In genomic region chr16:11783319-11784047, GRCh38 we compare ENCODE assay signal across 8 cellular contexts. TPM values are rescaled to one million over a fixed set of nuclear protein-coding genes. Genes with fewer than 3 reads are reported as not detected.
DNase-seq lines count a peak whose midpoint lies in the region; ATAC-seq and TF ChIP-seq lines count a peak whose summit lies in the region.

No MANE protein-coding gene starts in this region.

- H3K27me3 Mint-ChIP-seq in Calu3 (ENCODE audit: unreplicated experiment): no peaks in the 10 kb centered on the region
- no peaks in the 10 kb centered on the region for H3K27me3 Mint-ChIP-seq in activated T-helper 17 cell treated with anti-CD3 and anti-CD28 coated beads, Interleukin-2, amount 50 U/mL, for 72 hours
- H3K27me3 Mint-ChIP-seq in glutamatergic neuron (ENCODE audit: unreplicated experiment): peaks cover 6% of the 10 kb centered on the region

- intact Hi-C loops in Calu3 (cut with micrococcal nuclease; ENCODE audit: unreplicated experiment): loop anchor here (1.0 kb wide), 2 partner anchors 13 to 41 kb away; partner anchors contain the start of gene TXNDC11

- BruUV-seq in Calu3 (replicated peaks; lab: Mats Ljungman, UMichigan): no TSS peak

- ATAC-seq in GM21360 (IDR thresholded peaks at IDR 0.05; ENCODE audit: unreplicated experiment): peak; percentile 56
- ATAC-seq in activated T-helper 17 cell treated with anti-CD3 and anti-CD28 coated beads, Interleukin-2, amount 50 U/mL, for 72 hours (replicated peaks): peak; percentile 83

- H3K9me3 Mint-ChIP-seq in Calu3 (ENCODE audit: low read depth, unreplicated experiment) (no peaks in the 10 kb centered on the region), glutamatergic neuron (ENCODE audit: unreplicated experiment) (peaks cover 6% of the 10 kb centered on the region)
- no peaks in the 10 kb centered on the region for H3K9me3 Mint-ChIP-seq in activated T-helper 17 cell treated with anti-CD3 and anti-CD28 coated beads, Interleukin-2, amount 50 U/mL, for 72 hours

- H3K4me3 Mint-ChIP-seq in Calu3 (ENCODE audit: low read depth, unreplicated experiment) (peak overlapping the region; percentile 38), glutamatergic neuron (ENCODE audit: unreplicated experiment) (no peak overlapping the region)
- peak overlapping the region; percentile 97 for H3K4me3 Mint-ChIP-seq in activated T-helper 17 cell treated with anti-CD3 and anti-CD28 coated beads, Interleukin-2, amount 50 U/mL, for 72 hours

- peak overlapping the region; percentile 51 for H3K27ac ChIP-seq in KOPT-K1 (ENCODE audit: low read depth, low read length, poor library complexity, severe bottlenecking)

- peaks cover 36% of the 10 kb centered on the region for H3K36me3 ChIP-seq in KOPT-K1 (ENCODE audit: insufficient read depth, low read length)

- DNase-seq in Calu3 (peak; percentile 18), glutamatergic neuron (no peak), SIG-M5 treated with dmso at 0.1 percent for 504 hours (lab: John Stamatoyannopoulos, UW; ENCODE audit: unreplicated experiment) (no peak), midbrain (lab: John Stamatoyannopoulos, UW) (no peak)
- peak; percentile 31 for DNase-seq in stimulated activated CD4-positive, alpha-beta T cell treated with anti-CD3 and anti-CD28 coated beads, Interleukin-2, amount 100 ng/mL, for 4 hours (ENCODE audit: low read depth)

- TF ChIP-seq CTCF in Calu3 (IDR thresholded peaks at IDR 0.05; ENCODE audit: unreplicated experiment) (no peak), glutamatergic neuron (IDR thresholded peaks at IDR 0.05; ENCODE audit: partially characterized antibody, unreplicated experiment) (no peak)

- H3K36me3 Mint-ChIP-seq in Calu3 (ENCODE audit: insufficient read depth, unreplicated experiment) (peaks cover 68% of the 10 kb centered on the region), glutamatergic neuron (ENCODE audit: unreplicated experiment) (no peaks in the 10 kb centered on the region)
- peaks cover 62% of the 10 kb centered on the region for H3K36me3 Mint-ChIP-seq in activated T-helper 17 cell treated with anti-CD3 and anti-CD28 coated beads, Interleukin-2, amount 50 U/mL, for 72 hours (ENCODE audit: low read depth)

- CTCF ChIA-PET in Calu3 (lab: Charles Lee): interaction anchor here (0.9 to 1.2 kb wide), 2 partner anchors 8 to 14 kb away, joined by 3 to 10 read pairs; partner anchors contain the start of gene ZC3H7A

- H3K27ac Mint-ChIP-seq in Calu3 (ENCODE audit: unreplicated experiment) (peak overlapping the region; percentile 89), glutamatergic neuron (ENCODE audit: unreplicated experiment) (peak overlapping the region; percentile 96)
- peak overlapping the region; percentile 100 for H3K27ac Mint-ChIP-seq in activated T-helper 17 cell treated with anti-CD3 and anti-CD28 coated beads, Interleukin-2, amount 50 U/mL, for 72 hours

- H3K4me1 Mint-ChIP-seq in Calu3 (ENCODE audit: low read depth, unreplicated experiment): peaks cover 52% of the 10 kb centered on the region
- H3K4me1 Mint-ChIP-seq in activated T-helper 17 cell treated with anti-CD3 and anti-CD28 coated beads, Interleukin-2, amount 50 U/mL, for 72 hours: peaks cover 48% of the 10 kb centered on the region
- H3K4me1 Mint-ChIP-seq in glutamatergic neuron (ENCODE audit: low read depth, unreplicated experiment): peaks cover 39% of the 10 kb centered on the region

- no peaks in the 10 kb centered on the region for H3K9me3 ChIP-seq in KOPT-K1 (ENCODE audit: insufficient read depth, low read length, poor library complexity, severe bottlenecking)

RNA-seq across cellular contexts. Expression of gene ZC3H7A, which starts 13.6 kb away (rescaled TPM):
- total RNA-seq in Calu3 (2022) (68.7 and 70.9 TPM in 2 replicates), glutamatergic neuron (ENCODE audit: unreplicated experiment) (87.7 TPM)
- total RNA-seq in activated T-helper 17 cell treated with anti-CD3 and anti-CD28 coated beads, Interleukin-2, amount 50 U/mL, for 72 hours: 100 to 1,000 TPM in 1 of 2 donors, 10 to 100 TPM in 1; 67.6 to 144 TPM

RNA-seq across cellular contexts. Expression of gene TXNDC11, which starts 40.8 kb away (rescaled TPM):
- total RNA-seq in Calu3 (2022) (51.3 and 52.1 TPM in 2 replicates), glutamatergic neuron (ENCODE audit: unreplicated experiment) (18.4 TPM)
- total RNA-seq in activated T-helper 17 cell treated with anti-CD3 and anti-CD28 coated beads, Interleukin-2, amount 50 U/mL, for 72 hours: 10 to 100 TPM; 33.8 to 38.6 TPM

Comparison
In these comparisons a context has a peak if more than half of its experiments do, and no peak if none do; other contexts are left out.
1. DNase-seq: peak in Calu3 (single experiment) and stimulated activated CD4-positive, alpha-beta T cell treated with anti-CD3 and anti-CD28 coated beads, Interleukin-2, amount 100 ng/mL, for 4 hours (single experiment); none in glutamatergic neuron (single experiment), SIG-M5 treated with dmso at 0.1 percent for 504 hours (single experiment) and midbrain (single experiment).
2. Peak in every context shown above with its lines, with median percentiles within 50 percentile points of each other: H3K27ac Mint-ChIP-seq.